ENCODE assay signal across 12 cellular contexts in the genomic region with DNA sequence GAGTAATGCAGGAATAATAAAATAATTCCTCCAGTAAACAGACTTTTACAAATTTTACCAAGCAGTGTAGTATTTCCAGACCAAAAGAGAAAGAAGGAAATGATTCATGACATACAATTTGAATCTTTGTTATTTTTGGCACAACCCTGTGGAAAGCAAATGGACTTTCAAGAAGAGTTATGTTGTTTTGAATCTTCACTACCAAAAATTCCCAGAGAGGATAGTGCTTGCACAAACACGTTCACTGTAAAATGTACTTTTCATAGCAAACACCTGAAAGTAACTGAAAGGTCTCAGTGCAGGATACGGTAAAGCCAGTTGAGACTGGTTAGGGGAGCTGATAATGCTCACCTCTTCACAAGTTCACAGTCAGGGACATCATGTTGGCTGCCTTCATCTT.
DNase-seq lines count a peak whose midpoint lies in the region; ATAC-seq, FAIRE-seq and TF ChIP-seq lines count a peak whose summit lies in the region.
"Had no signal": no experiment of that assay in that cellular context is flagged by ENCODE, and none has a peak within 500 bp of the region (broad histone marks: within the 10 kb centered on the region; RNA-seq: fewer than 3 reads in every experiment).

No MANE protein-coding gene starts in this region.

- no peak for TF ChIP-seq EP300 in A549 (IDR thresholded peaks at IDR 0.05)

- H3K36me3 Mint-ChIP-seq in activated CD8-positive, alpha-beta memory T cell treated with anti-CD3 and anti-CD28 coated beads, Interleukin-2, amount 10 ng/mL, durations not matched to agents 7 days and 5 days, result no peaks in the 10 kb centered on the region
- H3K36me3 Mint-ChIP-seq: stimulated activated naive B cell treated with anti-CD40 and anti-IgM and Interleukin-4, amounts not matched to agents 10 μg/mL and 1 μg/mL and 100 μg/mL, for 72 hours had no signal

- H3K4me3 Mint-ChIP-seq in activated CD8-positive, alpha-beta memory T cell treated with anti-CD3 and anti-CD28 coated beads, Interleukin-2, amount 10 ng/mL, durations not matched to agents 7 days and 5 days, result no peak overlapping the region
- H3K4me3 Mint-ChIP-seq: activated CD8-positive, alpha-beta T cell treated with anti-CD3 and anti-CD28 coated beads, Interleukin-2, amount 10 ng/mL, durations not matched to agents 7 days and 5 days; stimulated activated naive B cell treated with anti-CD40 and anti-IgM and Interleukin-4, amounts not matched to agents 10 μg/mL and 1 μg/mL and 100 μg/mL, for 72 hours had no signal

- 2% methylated on average over 2 of the region's 2 CpGs for WGBS in A549 (ENCODE audit: missing lambda C conversion rate)

- CTCF ChIA-PET in A549 (lab: Yijun Ruan, JAX), result interaction anchor here (1.6 to 2.7 kb wide), 2 partner anchors 10 to 57 kb away, joined by 6 to 7 read pairs; no protein-coding TSS in a partner anchor
- CTCF ChIA-PET in activated CD8-positive, alpha-beta memory T cell treated with anti-CD3 and anti-CD28 coated beads, Interleukin-2, amount 10 ng/mL, durations not matched to agents 7 days and 5 days (lab: Charles Lee), result no interaction called here

- POLR2A ChIA-PET in A549 (lab: Yijun Ruan, JAX), result interaction anchor here (1.0 kb wide), 1 partner anchor 8 kb away, joined by 3 read pairs; no protein-coding TSS in a partner anchor

- H3K4me2 ChIP-seq in A549, result peak overlapping the region; percentile 51

- no peaks in the 10 kb centered on the region for H3K9me3 Mint-ChIP-seq in activated CD8-positive, alpha-beta memory T cell treated with anti-CD3 and anti-CD28 coated beads, Interleukin-2, amount 10 ng/mL, durations not matched to agents 7 days and 5 days (ENCODE audit: low read depth)
- H3K9me3 Mint-ChIP-seq: stimulated activated naive B cell treated with anti-CD40 and anti-IgM and Interleukin-4, amounts not matched to agents 10 μg/mL and 1 μg/mL and 100 μg/mL, for 72 hours had no signal

- no peak for TF ChIP-seq CTCF in A549 (IDR thresholded peaks at IDR 0.05)
- no peak for TF ChIP-seq CTCF in LNCaP clone FGC (IDR thresholded peaks at IDR 0.05; ENCODE audit: control insufficient read depth, extremely low read depth, insufficient read depth)
- TF ChIP-seq CTCF in coronary artery (IDR thresholded peaks at IDR 0.05), result no peak

- no peak overlapping the region for H3K27ac Mint-ChIP-seq in activated CD8-positive, alpha-beta memory T cell treated with anti-CD3 and anti-CD28 coated beads, Interleukin-2, amount 10 ng/mL, durations not matched to agents 7 days and 5 days
- H3K27ac Mint-ChIP-seq: activated CD8-positive, alpha-beta T cell treated with anti-CD3 and anti-CD28 coated beads, Interleukin-2, amount 10 ng/mL, durations not matched to agents 7 days and 5 days; stimulated activated naive B cell treated with anti-CD40 and anti-IgM and Interleukin-4, amounts not matched to agents 10 μg/mL and 1 μg/mL and 100 μg/mL, for 72 hours had no signal

- ATAC-seq in A549 (peak in 1 of 2 experiments; percentile 64; a peak in 4 of 6 replicates), GM21786 (IDR thresholded peaks at IDR 0.05; ENCODE audit: unreplicated experiment) (no peak)
- no peak for ATAC-seq in activated CD8-positive, alpha-beta memory T cell treated with anti-CD3 and anti-CD28 coated beads, Interleukin-2, amount 10 ng/mL, durations not matched to agents 7 days and 5 days
- ATAC-seq: activated CD8-positive, alpha-beta T cell treated with anti-CD3 and anti-CD28 coated beads, Interleukin-2, amount 10 ng/mL, durations not matched to agents 7 days and 5 days; stimulated activated naive B cell treated with anti-CD40 and anti-IgM and Interleukin-4, amounts not matched to agents 10 μg/mL and 1 μg/mL and 100 μg/mL, for 72 hours had no signal

- H3K9me3 ChIP-seq in A549, result no peaks in the 10 kb centered on the region

- peaks cover 20% of the 10 kb centered on the region for H3K27me3 Mint-ChIP-seq in activated CD8-positive, alpha-beta memory T cell treated with anti-CD3 and anti-CD28 coated beads, Interleukin-2, amount 10 ng/mL, durations not matched to agents 7 days and 5 days
- H3K27me3 Mint-ChIP-seq: stimulated activated naive B cell treated with anti-CD40 and anti-IgM and Interleukin-4, amounts not matched to agents 10 μg/mL and 1 μg/mL and 100 μg/mL, for 72 hours had no signal

- H3K4me1 Mint-ChIP-seq in activated CD8-positive, alpha-beta memory T cell treated with anti-CD3 and anti-CD28 coated beads, Interleukin-2, amount 10 ng/mL, durations not matched to agents 7 days and 5 days, result no peaks in the 10 kb centered on the region
- H3K4me1 Mint-ChIP-seq: stimulated activated naive B cell treated with anti-CD40 and anti-IgM and Interleukin-4, amounts not matched to agents 10 μg/mL and 1 μg/mL and 100 μg/mL, for 72 hours had no signal

- TF ChIP-seq POLR2A in A549 (IDR thresholded peaks at IDR 0.05; ENCODE audit: low read length), result no peak

- no peak overlapping the region for H3K4me3 ChIP-seq in A549
- no peak overlapping the region for H3K4me3 ChIP-seq in LNCaP clone FGC (ENCODE audit: low read depth, low read length)
- no peak overlapping the region for H3K4me3 ChIP-seq in coronary artery
- H3K4me3 ChIP-seq: cardiac muscle cell had no signal

- peaks cover 33% of the 10 kb centered on the region for H3K4me1 ChIP-seq in A549

- no peak for TF ChIP-seq RAD21 in A549 (conservative IDR thresholded peaks at IDR 0.05 in 1 of 2, IDR thresholded peaks at IDR 0.05 in 1 of 2)

- no peak for FAIRE-seq in A549 (lab: Jason Lieb, UNC)

- DNase-seq in A549 (ENCODE audit: low read depth in 1 of 2, low spot score in 1 of 2) (peak in 1 of 2 experiments; percentile 42), LNCaP clone FGC (ENCODE audit: low read depth) (peak; percentile 75), coronary artery (ENCODE audit: low spot score) (no peak), kidney tubule cell (ENCODE audit: low spot score) (peak; percentile 54), cortex of kidney (lab: John Stamatoyannopoulos, UW) (no peak), NCI-H1694 (lab: John Stamatoyannopoulos, UW) (no peak)
- no peak for DNase-seq in activated CD8-positive, alpha-beta memory T cell treated with anti-CD3 and anti-CD28 coated beads, Interleukin-2, amount 10 ng/mL, durations not matched to agents 7 days and 5 days
- DNase-seq: activated CD8-positive, alpha-beta T cell treated with anti-CD3 and anti-CD28 coated beads, Interleukin-2, amount 10 ng/mL, durations not matched to agents 7 days and 5 days; NCI-H1092 treated with DMSO at 0.1 percent for 48 hours; stimulated activated naive B cell treated with anti-CD40 and anti-IgM and Interleukin-4, amounts not matched to agents 10 μg/mL and 1 μg/mL and 100 μg/mL, for 72 hours had no signal

- H3K27ac ChIP-seq in A549, result peak overlapping the region in 1 of 2 experiments; percentile 19; a peak in 1 of 6 replicates
- peak overlapping the region; percentile 13 to 73 for H3K27ac ChIP-seq in coronary artery

TF ChIP-seq in A549, 52 proteins besides CTCF, POLR2A, EP300 and RAD21:
- TF ChIP-seq FOSL2 (IDR thresholded peaks at IDR 0.05) (no peak), FOSL2 (CRISPR knock-in tag; IDR thresholded peaks at IDR 0.05) (peak; percentile 41; the same call in 1 of the 2 replicates), MAZ (IDR thresholded peaks at IDR 0.05; ENCODE audit: borderline replicate concordance, low read depth, low read length) (no peak), FOXS1 (CRISPR knock-in tag; IDR thresholded peaks at IDR 0.05) (peak; percentile 82; the same call in 1 of the 2 replicates), GATA3 (IDR thresholded peaks at IDR 0.05; ENCODE audit: borderline replicate concordance) (no peak), CHD4 (IDR thresholded peaks at IDR 0.05; ENCODE audit: borderline replicate concordance) (no peak), RFX5 (IDR thresholded peaks at IDR 0.05) (no peak), NPAS2 (CRISPR knock-in tag; IDR thresholded peaks at IDR 0.05; ENCODE audit: borderline replicate concordance) (no peak), ZSCAN20 (CRISPR knock-in tag; IDR thresholded peaks at IDR 0.05) (no peak), HMGXB4 (CRISPR knock-in tag; IDR thresholded peaks at IDR 0.05; ENCODE audit: borderline replicate concordance) (no peak), HOXB13 (CRISPR knock-in tag; IDR thresholded peaks at IDR 0.05; ENCODE audit: low read depth) (no peak), JUNB (IDR thresholded peaks at IDR 0.05) (0 out of 2 replicates have a peak, but pooled peaks have one; percentile 21)
- TF ChIP-seq, protein P1, sequence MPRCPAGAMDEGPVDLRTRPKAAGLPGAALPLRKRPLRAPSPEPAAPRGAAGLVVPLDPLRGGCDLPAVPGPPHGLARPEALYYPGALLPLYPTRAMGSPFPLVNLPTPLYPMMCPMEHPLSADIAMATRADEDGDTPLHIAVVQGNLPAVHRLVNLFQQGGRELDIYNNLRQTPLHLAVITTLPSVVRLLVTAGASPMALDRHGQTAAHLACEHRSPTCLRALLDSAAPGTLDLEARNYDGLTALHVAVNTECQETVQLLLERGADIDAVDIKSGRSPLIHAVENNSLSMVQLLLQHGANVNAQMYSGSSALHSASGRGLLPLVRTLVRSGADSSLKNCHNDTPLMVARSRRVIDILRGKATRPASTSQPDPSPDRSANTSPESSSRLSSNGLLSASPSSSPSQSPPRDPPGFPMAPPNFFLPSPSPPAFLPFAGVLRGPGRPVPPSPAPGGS (IDR thresholded peaks at IDR 0.05), result no peak

Comparison
In these comparisons a context has a peak if more than half of its experiments do, and no peak if none do; other contexts are left out.
1. DNase-seq: peak in LNCaP clone FGC (single experiment) and kidney tubule cell (single experiment); none in coronary artery (single experiment), cortex of kidney (single experiment), activated CD8-positive, alpha-beta memory T cell treated with anti-CD3 and anti-CD28 coated beads, Interleukin-2, amount 10 ng/mL, durations not matched to agents 7 days and 5 days (single experiment) and NCI-H1694 (single experiment).